Comparison of ENCODE assay signal across 8 cellular contexts in the genomic region with DNA sequence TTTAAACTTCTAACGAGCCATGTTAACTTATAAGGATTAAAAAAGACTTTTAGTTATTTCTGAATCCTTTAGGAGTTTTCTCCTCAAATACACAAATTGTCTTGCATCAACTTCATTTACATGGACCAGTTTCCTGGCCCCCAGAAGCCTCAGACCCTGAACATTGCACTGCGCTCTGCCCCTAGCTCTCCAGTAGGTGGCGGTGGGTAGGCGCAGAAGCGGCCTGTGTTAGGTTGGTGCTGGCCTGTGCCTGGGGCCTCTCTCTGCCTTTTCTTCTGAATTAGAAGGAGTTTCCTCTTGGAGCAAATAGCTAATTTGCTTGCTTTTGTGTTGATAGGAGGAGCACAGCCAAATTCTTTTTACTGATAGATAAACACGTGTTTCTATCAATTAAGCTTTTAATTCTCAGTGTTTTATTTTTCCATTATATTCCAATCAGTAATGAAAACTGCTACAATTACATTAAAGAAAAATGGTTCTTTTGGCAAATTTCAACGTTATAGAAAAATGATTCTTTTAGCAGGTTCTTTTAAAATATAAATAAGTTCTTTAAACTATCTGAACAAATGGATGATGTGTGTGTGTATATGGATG. TPM values are rescaled to one million over a fixed set of nuclear protein-coding genes. Genes with fewer than 3 reads are reported as not detected.
A peak's percentile ranks its signal among the peaks of the same experiment; 100 is the strongest.
DNase-seq lines count a peak whose midpoint lies in the region; ATAC-seq, FAIRE-seq and TF ChIP-seq lines count a peak whose summit lies in the region.

No MANE protein-coding gene starts in this region.

- FAIRE-seq in TTC549 (lab: Jason Lieb, UNC) = peak; percentile 25

- POLR2A ChIA-PET in AG04449 (lab: Yijun Ruan, JAX) = interaction anchor here (0.6 kb wide), 1 partner anchor 606 kb away, joined by 5 read pairs; no protein-coding TSS in a partner anchor

- no peaks in the 10 kb centered on the region for H3K9me3 ChIP-seq in body of pancreas
- no peaks in the 10 kb centered on the region for H3K9me3 ChIP-seq in iPS DF 6.9 (ENCODE audit: control insufficient read depth, insufficient read depth, low read length)

- CTCF ChIA-PET in AG04449 (lab: Yijun Ruan, JAX) = interaction anchor here (0.6 to 2.1 kb wide), 39 partner anchors 8 to 1033 kb away, joined by 3 to 13 read pairs (median 3); no protein-coding TSS in a partner anchor

- H3K27me3 ChIP-seq in body of pancreas = no peaks in the 10 kb centered on the region
- no peaks in the 10 kb centered on the region for H3K27me3 ChIP-seq in iPS DF 6.9 (ENCODE audit: control insufficient read depth, insufficient read depth, low read length)

- peak; percentile 73 for ATAC-seq in GM18858 (IDR thresholded peaks at IDR 0.05; ENCODE audit: unreplicated experiment)
- ATAC-seq in HG03039 (IDR thresholded peaks at IDR 0.05; ENCODE audit: unreplicated experiment) = peak; percentile 82
- peak; percentile 77 for ATAC-seq in body of pancreas

- H3K36me3 ChIP-seq in body of pancreas (replicated peaks in 1 of 2; ENCODE audit: insufficient read depth in 1 of 2, low read depth in 2 of 2) (no peaks in the 10 kb centered on the region), iPS DF 6.9 (ENCODE audit: control insufficient read depth, insufficient read depth, low read length) (no peaks in the 10 kb centered on the region)

- no peak for TF ChIP-seq POLR2A in body of pancreas (IDR thresholded peaks at IDR 0.05)

- no peak for DNase-seq in AG04449 (ENCODE audit: low read depth, low spot score)
- DNase-seq in NCI-H2029 treated with DMSO at 0.1 percent for 48 hours (lab: John Stamatoyannopoulos, UW) = peak; percentile 44
- peak; percentile 49 to 64 (median 54) for DNase-seq in body of pancreas
- peak; percentile 37 for DNase-seq in iPS DF 6.9 (ENCODE audit: low read depth, low spot score)
- DNase-seq in stimulated activated CD4-positive, alpha-beta T cell treated with anti-CD3 and anti-CD28 coated beads, Interleukin-12 subunit alpha, Interleukin-12 subunit beta, amount 100 ng/mL, for 24 hours (ENCODE audit: low read depth in 2 of 2) = peak; percentile 17 to 37

- H3K27ac ChIP-seq in body of pancreas (no peak overlapping the region), iPS DF 6.9 (ENCODE audit: low read length) (no peak overlapping the region)

- no peak overlapping the region for H3K4me3 ChIP-seq in AG04449 (ENCODE audit: low read depth, low read length)
- no peak overlapping the region for H3K4me3 ChIP-seq in body of pancreas
- no peak overlapping the region for H3K4me3 ChIP-seq in iPS DF 6.9 (ENCODE audit: low read length)

- TF ChIP-seq CTCF in AG04449 (IDR thresholded peaks at IDR 0.05; ENCODE audit: insufficient read depth, low read length, missing control alignments) (peak; percentile 96), body of pancreas (IDR thresholded peaks at IDR 0.05) (peak; percentile 49 to 76 (median 65))

- intact Hi-C loops in body of pancreas (cut with DNase I) = no loop called here

- no peaks in the 10 kb centered on the region for H3K4me1 ChIP-seq in body of pancreas
- H3K4me1 ChIP-seq in iPS DF 6.9 (ENCODE audit: control insufficient read depth, insufficient read depth, low read length) = no peaks in the 10 kb centered on the region

- WGBS in body of pancreas, 2 donors = 18 to 22% methylated on average over 7 of the region's 7 CpGs
- WGBS in iPS DF 6.9 (ENCODE audit: insufficient coverage, insufficient read length) = no CpG with 5 or more reads among the region's 7 CpGs

RNA-seq across cellular contexts. Expression of a gene that starts 44.4 kb away (rescaled TPM):
- total RNA-seq in body of pancreas = 10 to 100 TPM in 1 of 2 donors, 1 to 10 TPM in 1; 8.9 to 16.1 TPM
